Comparison of ENCODE assay signal across 2 cellular contexts in the genomic region with DNA sequence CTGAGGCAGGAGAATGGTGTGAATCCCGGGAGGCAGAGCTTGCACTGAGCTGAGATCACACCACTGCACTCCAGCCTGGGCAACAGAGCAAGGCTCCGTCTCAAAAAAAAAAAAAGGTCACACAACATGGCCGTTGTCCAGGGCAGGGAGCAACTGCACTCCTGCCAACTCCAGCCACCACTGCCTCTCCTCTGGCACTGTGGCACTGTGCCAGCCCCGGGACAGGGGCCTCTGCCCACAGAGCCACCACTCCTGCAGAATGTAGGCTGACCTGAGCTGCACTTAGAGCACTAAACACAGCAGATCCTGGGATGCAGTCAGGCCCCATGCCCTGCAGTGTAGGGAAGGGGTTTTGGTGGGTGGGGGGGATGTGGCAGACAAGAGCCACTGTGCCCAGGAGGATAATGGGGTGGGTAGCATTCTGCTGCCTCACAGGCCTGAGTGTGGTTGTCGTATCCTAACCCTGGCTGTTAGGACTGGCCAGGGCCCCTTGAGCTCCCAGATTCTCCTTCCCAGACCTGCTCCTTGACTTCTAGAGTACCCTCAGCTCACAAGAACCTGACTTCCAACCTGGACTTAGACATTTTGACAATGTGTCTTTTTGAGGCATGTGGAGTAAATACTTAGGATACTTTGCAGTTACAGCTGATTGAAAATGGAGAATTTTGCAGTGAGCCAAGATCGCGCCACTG.
TF ChIP-seq lines count a peak whose summit lies in the region.

No MANE protein-coding gene starts in this region.

TF ChIP-seq in liver, 16 proteins besides CTCF, POLR2A, EP300 and RAD21 (continued from another document):
- TF ChIP-seq, protein P1, sequence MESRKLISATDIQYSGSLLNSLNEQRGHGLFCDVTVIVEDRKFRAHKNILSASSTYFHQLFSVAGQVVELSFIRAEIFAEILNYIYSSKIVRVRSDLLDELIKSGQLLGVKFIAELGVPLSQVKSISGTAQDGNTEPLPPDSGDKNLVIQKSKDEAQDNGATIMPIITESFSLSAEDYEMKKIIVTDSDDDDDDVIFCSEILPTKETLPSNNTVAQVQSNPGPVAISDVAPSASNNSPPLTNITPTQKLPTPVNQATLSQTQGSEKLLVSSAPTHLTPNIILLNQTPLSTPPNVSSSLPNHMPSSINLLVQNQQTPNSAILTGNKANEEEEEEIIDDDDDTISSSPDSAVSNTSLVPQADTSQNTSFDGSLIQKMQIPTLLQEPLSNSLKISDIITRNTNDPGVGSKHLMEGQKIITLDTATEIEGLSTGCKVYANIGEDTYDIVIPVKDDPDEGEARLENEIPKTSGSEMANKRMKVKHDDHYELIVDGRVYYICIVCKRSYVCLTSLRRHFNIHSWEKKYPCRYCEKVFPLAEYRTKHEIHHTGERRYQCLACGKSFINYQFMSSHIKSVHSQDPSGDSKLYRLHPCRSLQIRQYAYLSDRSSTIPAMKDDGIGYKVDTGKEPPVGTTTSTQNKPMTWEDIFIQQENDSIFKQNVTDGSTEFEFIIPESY (IDR thresholded peaks at IDR 0.05), result no peak
- TF ChIP-seq, protein P2, sequence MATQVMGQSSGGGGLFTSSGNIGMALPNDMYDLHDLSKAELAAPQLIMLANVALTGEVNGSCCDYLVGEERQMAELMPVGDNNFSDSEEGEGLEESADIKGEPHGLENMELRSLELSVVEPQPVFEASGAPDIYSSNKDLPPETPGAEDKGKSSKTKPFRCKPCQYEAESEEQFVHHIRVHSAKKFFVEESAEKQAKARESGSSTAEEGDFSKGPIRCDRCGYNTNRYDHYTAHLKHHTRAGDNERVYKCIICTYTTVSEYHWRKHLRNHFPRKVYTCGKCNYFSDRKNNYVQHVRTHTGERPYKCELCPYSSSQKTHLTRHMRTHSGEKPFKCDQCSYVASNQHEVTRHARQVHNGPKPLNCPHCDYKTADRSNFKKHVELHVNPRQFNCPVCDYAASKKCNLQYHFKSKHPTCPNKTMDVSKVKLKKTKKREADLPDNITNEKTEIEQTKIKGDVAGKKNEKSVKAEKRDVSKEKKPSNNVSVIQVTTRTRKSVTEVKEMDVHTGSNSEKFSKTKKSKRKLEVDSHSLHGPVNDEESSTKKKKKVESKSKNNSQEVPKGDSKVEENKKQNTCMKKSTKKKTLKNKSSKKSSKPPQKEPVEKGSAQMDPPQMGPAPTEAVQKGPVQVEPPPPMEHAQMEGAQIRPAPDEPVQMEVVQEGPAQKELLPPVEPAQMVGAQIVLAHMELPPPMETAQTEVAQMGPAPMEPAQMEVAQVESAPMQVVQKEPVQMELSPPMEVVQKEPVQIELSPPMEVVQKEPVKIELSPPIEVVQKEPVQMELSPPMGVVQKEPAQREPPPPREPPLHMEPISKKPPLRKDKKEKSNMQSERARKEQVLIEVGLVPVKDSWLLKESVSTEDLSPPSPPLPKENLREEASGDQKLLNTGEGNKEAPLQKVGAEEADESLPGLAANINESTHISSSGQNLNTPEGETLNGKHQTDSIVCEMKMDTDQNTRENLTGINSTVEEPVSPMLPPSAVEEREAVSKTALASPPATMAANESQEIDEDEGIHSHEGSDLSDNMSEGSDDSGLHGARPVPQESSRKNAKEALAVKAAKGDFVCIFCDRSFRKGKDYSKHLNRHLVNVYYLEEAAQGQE (IDR thresholded peaks at IDR 0.05), result no peak
- TF ChIP-seq FOXA1 (IDR thresholded peaks at IDR 0.05) (no peak), HNF4G (IDR thresholded peaks at IDR 0.05) (no peak), JUND (IDR thresholded peaks at IDR 0.05) (no peak), FOXA2 (IDR thresholded peaks at IDR 0.05) (no peak), TAF1 (conservative IDR thresholded peaks at IDR 0.05) (no peak), RXRA (IDR thresholded peaks at IDR 0.05) (peak; percentile 62 to 67), SP1 (IDR thresholded peaks at IDR 0.05) (peak; percentile 36)
- TF ChIP-seq, protein P3, sequence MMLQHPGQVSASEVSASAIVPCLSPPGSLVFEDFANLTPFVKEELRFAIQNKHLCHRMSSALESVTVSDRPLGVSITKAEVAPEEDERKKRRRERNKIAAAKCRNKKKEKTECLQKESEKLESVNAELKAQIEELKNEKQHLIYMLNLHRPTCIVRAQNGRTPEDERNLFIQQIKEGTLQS (IDR thresholded peaks at IDR 0.05), result no peak
- TF ChIP-seq, protein P4, sequence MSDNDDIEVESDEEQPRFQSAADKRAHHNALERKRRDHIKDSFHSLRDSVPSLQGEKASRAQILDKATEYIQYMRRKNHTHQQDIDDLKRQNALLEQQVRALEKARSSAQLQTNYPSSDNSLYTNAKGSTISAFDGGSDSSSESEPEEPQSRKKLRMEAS (IDR thresholded peaks at IDR 0.05), result no peak

TF ChIP-seq in HepG2, 621 proteins besides CTCF, POLR2A, EP300 and RAD21 (continued from another document):
- TF ChIP-seq, protein P5, sequence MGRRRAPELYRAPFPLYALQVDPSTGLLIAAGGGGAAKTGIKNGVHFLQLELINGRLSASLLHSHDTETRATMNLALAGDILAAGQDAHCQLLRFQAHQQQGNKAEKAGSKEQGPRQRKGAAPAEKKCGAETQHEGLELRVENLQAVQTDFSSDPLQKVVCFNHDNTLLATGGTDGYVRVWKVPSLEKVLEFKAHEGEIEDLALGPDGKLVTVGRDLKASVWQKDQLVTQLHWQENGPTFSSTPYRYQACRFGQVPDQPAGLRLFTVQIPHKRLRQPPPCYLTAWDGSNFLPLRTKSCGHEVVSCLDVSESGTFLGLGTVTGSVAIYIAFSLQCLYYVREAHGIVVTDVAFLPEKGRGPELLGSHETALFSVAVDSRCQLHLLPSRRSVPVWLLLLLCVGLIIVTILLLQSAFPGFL (CRISPR knock-in tag; IDR thresholded peaks at IDR 0.05), result no peak
- TF ChIP-seq TEAD3 (CRISPR knock-in tag; optimal IDR thresholded peaks at IDR 0.05; ENCODE audit: borderline replicate concordance), result no peak
- TF ChIP-seq ZNF101 (CRISPR knock-in tag; IDR thresholded peaks at IDR 0.05; ENCODE audit: borderline replicate concordance, low read depth), result no peak
- TF ChIP-seq, protein P6, sequence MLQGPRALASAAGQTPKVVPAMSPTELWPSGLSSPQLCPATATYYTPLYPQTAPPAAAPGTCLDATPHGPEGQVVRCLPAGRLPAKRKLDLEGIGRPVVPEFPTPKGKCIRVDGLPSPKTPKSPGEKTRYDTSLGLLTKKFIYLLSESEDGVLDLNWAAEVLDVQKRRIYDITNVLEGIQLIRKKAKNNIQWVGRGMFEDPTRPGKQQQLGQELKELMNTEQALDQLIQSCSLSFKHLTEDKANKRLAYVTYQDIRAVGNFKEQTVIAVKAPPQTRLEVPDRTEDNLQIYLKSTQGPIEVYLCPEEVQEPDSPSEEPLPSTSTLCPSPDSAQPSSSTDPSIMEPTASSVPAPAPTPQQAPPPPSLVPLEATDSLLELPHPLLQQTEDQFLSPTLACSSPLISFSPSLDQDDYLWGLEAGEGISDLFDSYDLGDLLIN (CRISPR knock-in tag; IDR thresholded peaks at IDR 0.05; ENCODE audit: borderline replicate concordance), result no peak
- no peak for TF ChIP-seq ZNF329 (CRISPR knock-in tag; IDR thresholded peaks at IDR 0.05; ENCODE audit: low read depth)
- TF ChIP-seq, protein P7, sequence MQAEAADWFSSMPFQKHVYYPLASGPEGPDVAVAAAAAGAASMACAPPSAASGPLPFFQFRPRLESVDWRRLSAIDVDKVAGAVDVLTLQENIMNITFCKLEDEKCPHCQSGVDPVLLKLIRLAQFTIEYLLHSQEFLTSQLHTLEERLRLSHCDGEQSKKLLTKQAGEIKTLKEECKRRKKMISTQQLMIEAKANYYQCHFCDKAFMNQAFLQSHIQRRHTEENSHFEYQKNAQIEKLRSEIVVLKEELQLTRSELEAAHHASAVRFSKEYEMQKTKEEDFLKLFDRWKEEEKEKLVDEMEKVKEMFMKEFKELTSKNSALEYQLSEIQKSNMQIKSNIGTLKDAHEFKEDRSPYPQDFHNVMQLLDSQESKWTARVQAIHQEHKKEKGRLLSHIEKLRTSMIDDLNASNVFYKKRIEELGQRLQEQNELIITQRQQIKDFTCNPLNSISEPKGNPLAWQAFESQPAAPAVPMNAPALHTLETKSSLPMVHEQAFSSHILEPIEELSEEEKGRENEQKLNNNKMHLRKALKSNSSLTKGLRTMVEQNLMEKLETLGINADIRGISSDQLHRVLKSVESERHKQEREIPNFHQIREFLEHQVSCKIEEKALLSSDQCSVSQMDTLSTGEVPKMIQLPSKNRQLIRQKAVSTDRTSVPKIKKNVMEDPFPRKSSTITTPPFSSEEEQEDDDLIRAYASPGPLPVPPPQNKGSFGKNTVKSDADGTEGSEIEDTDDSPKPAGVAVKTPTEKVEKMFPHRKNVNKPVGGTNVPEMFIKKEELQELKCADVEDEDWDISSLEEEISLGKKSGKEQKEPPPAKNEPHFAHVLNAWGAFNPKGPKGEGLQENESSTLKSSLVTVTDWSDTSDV (CRISPR knock-in tag; IDR thresholded peaks at IDR 0.05), result no peak
- no peak for TF ChIP-seq SP2 (CRISPR knock-in tag; IDR thresholded peaks at IDR 0.05)
- TF ChIP-seq ZNF891 (CRISPR knock-in tag; IDR thresholded peaks at IDR 0.05), result no peak
- no peak for TF ChIP-seq NFIC (IDR thresholded peaks at IDR 0.05; ENCODE audit: low read length)
- TF ChIP-seq IRX3 (CRISPR knock-in tag; IDR thresholded peaks at IDR 0.05; ENCODE audit: borderline replicate concordance, low read depth), result no peak
- TF ChIP-seq CREB1 (IDR thresholded peaks at IDR 0.05), result no peak
- no peak for TF ChIP-seq CREB1 (CRISPR knock-in tag; IDR thresholded peaks at IDR 0.05)
